ENCODE assay signal across 8 cellular contexts in the genomic region with DNA sequence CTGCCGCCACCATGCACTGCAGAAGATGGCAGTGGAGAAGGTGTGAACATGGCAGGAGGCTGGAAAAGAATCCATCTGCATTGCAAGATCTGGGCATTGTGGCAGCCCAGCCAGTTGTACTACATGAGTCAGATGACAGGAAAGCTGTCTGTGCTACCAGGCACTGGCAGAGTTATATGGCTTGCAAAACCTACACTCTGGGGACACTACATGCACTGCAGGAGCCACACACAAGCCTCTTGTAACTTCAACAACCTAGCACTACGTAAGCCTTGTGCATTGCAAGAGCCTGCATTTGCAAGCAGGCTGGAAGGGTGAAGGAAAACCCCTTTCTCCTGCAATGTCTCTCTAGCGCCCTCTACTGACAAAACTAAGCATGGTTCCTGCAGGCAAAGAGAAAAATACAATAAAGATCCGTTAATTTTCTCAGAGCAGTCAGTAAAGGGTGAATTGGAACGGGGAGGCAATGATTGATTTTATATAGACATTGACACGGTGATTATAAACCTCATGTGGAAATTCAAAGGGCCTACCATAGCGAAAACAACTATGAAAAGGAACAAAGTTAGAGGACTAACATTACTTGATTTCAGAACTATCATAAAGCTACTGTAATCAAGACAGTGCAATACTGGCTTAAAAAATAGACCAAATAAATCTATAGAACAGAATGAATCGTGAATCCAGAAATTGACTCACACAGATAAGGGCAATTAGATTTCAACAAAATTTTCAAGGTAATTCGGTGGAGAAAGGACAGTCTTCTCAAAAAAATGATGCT. TPM values are rescaled to one million over a fixed set of nuclear protein-coding genes. Genes with fewer than 3 reads are reported as not detected.
DNase-seq lines count a peak whose midpoint lies in the region; ATAC-seq, FAIRE-seq and TF ChIP-seq lines count a peak whose summit lies in the region.

No MANE protein-coding gene starts in this region.

- H4K20me1 ChIP-seq in H1 (replicated peaks in 1 of 2; ENCODE audit: control insufficient read depth in 1 of 2, insufficient read depth in 2 of 2, low read length in 2 of 2): no peaks in the 10 kb centered on the region

- H3K36me3 Mint-ChIP-seq in CD4-positive, CD25-positive, alpha-beta regulatory T cell: no peaks in the 10 kb centered on the region

- H3K4me1 Mint-ChIP-seq in CD4-positive, CD25-positive, alpha-beta regulatory T cell: peaks cover 0 to 12% (median 7%) of the 10 kb centered on the region in 4 donors

- peak; percentile 21 to 73 (median 49) for DNase-seq in CD4-positive, CD25-positive, alpha-beta regulatory T cell
- DNase-seq in NCI-H510A (lab: John Stamatoyannopoulos, UW) (peak; percentile 42), H1 (ENCODE audit: low read depth in 1 of 2, low spot score in 2 of 2) (peak; percentile 31 to 68), midbrain (lab: John Stamatoyannopoulos, UW) (peak; percentile 82), suprapubic skin (ENCODE audit: low spot score in 2 of 2) (peak in 1 of 2 donors; percentile 56)
- DNase-seq in activated CD4-positive, alpha-beta T cell treated with anti-CD3 and anti-CD28 coated beads, Interleukin-2, amount 50 U/mL, for 4 hours: peak; percentile 26 to 29

- no peak for TF ChIP-seq EP300 in H1 (IDR thresholded peaks at IDR 0.05; ENCODE audit: borderline replicate concordance in 1 of 2, low read depth in 2 of 2, low read length in 2 of 2)
- no peak for TF ChIP-seq EP300 in suprapubic skin (IDR thresholded peaks at IDR 0.05)

- H3K23me2 ChIP-seq in H1 (ENCODE audit: low read depth, low read length): no peaks in the 10 kb centered on the region

- no peak overlapping the region for H3K4me2 ChIP-seq in H1 (ENCODE audit: insufficient read depth in 1 of 2, low read depth in 2 of 2, low read length in 2 of 2)

- no peak overlapping the region for H4K5ac ChIP-seq in H1 (ENCODE audit: insufficient read length, low read depth, low read length)

- peak; percentile 81 for FAIRE-seq in H1 (lab: Jason Lieb, UNC)

- H3K9me3 ChIP-seq in CD4-positive, CD25-positive, alpha-beta regulatory T cell (ENCODE audit: control insufficient read depth in 2 of 2, low read length in 2 of 2): no peaks in the 10 kb centered on the region
- no peaks in the 10 kb centered on the region for H3K9me3 ChIP-seq in H1 (ENCODE audit: insufficient read depth in 2 of 2, low read depth in 1 of 2, low read length in 1 of 2)
- H3K9me3 ChIP-seq in suprapubic skin: no peaks in the 10 kb centered on the region

- no peaks in the 10 kb centered on the region for H3K79me1 ChIP-seq in H1 (ENCODE audit: low read depth, low read length)

- no peak overlapping the region for H2BK5ac ChIP-seq in H1 (ENCODE audit: low read depth, low read length)

- no peak overlapping the region for H3K23ac ChIP-seq in H1 (ENCODE audit: insufficient read length)

- peak overlapping the region; percentile 97 for H2AFZ ChIP-seq in H1 (ENCODE audit: low read length)

- no peak overlapping the region for H3K4ac ChIP-seq in H1 (replicated peaks; ENCODE audit: insufficient read length, low read depth, low read length)

- no peak overlapping the region for H2AK5ac ChIP-seq in H1 (ENCODE audit: low read depth, low read length)

- TF ChIP-seq CTCF in H1 (IDR thresholded peaks at IDR 0.05; ENCODE audit: control extremely low read depth in 1 of 3, insufficient read depth in 1 of 3, low read depth in 1 of 3, low read length in 3 of 3) (peak; percentile 24 to 92 (median 78)), suprapubic skin (IDR thresholded peaks at IDR 0.05) (peak; percentile 53 to 92)

- H3K9ac ChIP-seq in H1 (replicated peaks in 1 of 4; ENCODE audit: extremely low read depth in 1 of 4, low read depth in 3 of 4, low read length in 3 of 4): no peak overlapping the region

- no peak overlapping the region for H4K8ac ChIP-seq in H1 (ENCODE audit: extremely low read depth, insufficient read depth, low read length)

- TF ChIP-seq RAD21 in H1 (IDR thresholded peaks at IDR 0.05 in 1 of 2, conservative IDR thresholded peaks at IDR 0.05 in 1 of 2; ENCODE audit: low read depth in 2 of 2, low read length in 2 of 2): peak; percentile 87 to 89

- H2BK120ac ChIP-seq in H1 (replicated peaks; ENCODE audit: low read depth, low read length): no peak overlapping the region

- no peak overlapping the region for H4K91ac ChIP-seq in H1 (replicated peaks; ENCODE audit: insufficient read length, low read length)

- H3K9me3 Mint-ChIP-seq in CD4-positive, CD25-positive, alpha-beta regulatory T cell: peaks cover 0 to 1% (median 0%) of the 10 kb centered on the region in 7 donors

- no peak overlapping the region for H3K4me3 Mint-ChIP-seq in CD4-positive, CD25-positive, alpha-beta regulatory T cell

- H3K36me3 ChIP-seq in CD4-positive, CD25-positive, alpha-beta regulatory T cell (ENCODE audit: control insufficient read depth, insufficient read depth, low read length): no peaks in the 10 kb centered on the region
- H3K36me3 ChIP-seq in H1 (ENCODE audit: control insufficient read depth in 2 of 4, insufficient read depth in 4 of 4, low read length in 3 of 4) (no peaks in the 10 kb centered on the region), suprapubic skin (no peaks in the 10 kb centered on the region)

- H3K18ac ChIP-seq in H1 (ENCODE audit: extremely low read depth, low read length): no peak overlapping the region

- no peak overlapping the region for H3K27ac ChIP-seq in CD4-positive, CD25-positive, alpha-beta regulatory T cell (ENCODE audit: insufficient read depth, low read length, poor library complexity, severe bottlenecking)
- no peak overlapping the region for H3K27ac ChIP-seq in H1 (ENCODE audit: low read depth, low read length)
- H3K27ac ChIP-seq in suprapubic skin: no peak overlapping the region

- no peaks in the 10 kb centered on the region for H3K4me1 ChIP-seq in CD4-positive, CD25-positive, alpha-beta regulatory T cell (ENCODE audit: control insufficient read depth, insufficient read depth, low read length, poor library complexity, severe bottlenecking)
- peaks cover 0 to 4% (median 2%) of the 10 kb centered on the region in 4 experiments; a peak in 2 of 7 replicates for H3K4me1 ChIP-seq in H1 (replicated peaks in 1 of 4; ENCODE audit: control insufficient read depth in 3 of 4, insufficient read depth in 4 of 4, low read length in 3 of 4)
- peaks cover 5% of the 10 kb centered on the region for H3K4me1 ChIP-seq in suprapubic skin

- no peak overlapping the region for H3K56ac ChIP-seq in H1 (replicated peaks; ENCODE audit: insufficient read length, low read depth, low read length)

- peak; percentile 26 to 52 for ATAC-seq in CD4-positive, CD25-positive, alpha-beta regulatory T cell (ENCODE audit: low read depth in 2 of 2)
- ATAC-seq in GM19023 (IDR thresholded peaks at IDR 0.05; ENCODE audit: unreplicated experiment) (peak; percentile 85), HG03139 (IDR thresholded peaks at IDR 0.05; ENCODE audit: unreplicated experiment) (peak; percentile 81)

- no peaks in the 10 kb centered on the region for H3K79me2 ChIP-seq in H1 (ENCODE audit: control insufficient read depth in 1 of 2, insufficient read depth in 2 of 2, low read length in 2 of 2)

- H3K4me3 ChIP-seq in CD4-positive, CD25-positive, alpha-beta regulatory T cell (ENCODE audit: low read depth, low read length): no peak overlapping the region
- no peak overlapping the region for H3K4me3 ChIP-seq in H1 (ENCODE audit: extremely low read depth in 1 of 4, insufficient read depth in 2 of 4, low read depth in 3 of 4, low read length in 4 of 4)
- no peak overlapping the region for H3K4me3 ChIP-seq in suprapubic skin

- H3K14ac ChIP-seq in H1 (ENCODE audit: insufficient read length): no peak overlapping the region

- WGBS in H1 (ENCODE audit: extremely low coverage in 1 of 2, insufficient coverage in 1 of 2, insufficient read length in 1 of 2, insufficient replicate concordance in 2 of 2, low coverage in 1 of 2, low lambda C conversion rate in 2 of 2, missing lambda C conversion rate in 1 of 2), 2 experiments: 35% methylated on average over 9 of the region's 9 CpGs; no CpG with 5 or more reads in 1 of the 2 experiments
- WGBS in suprapubic skin: 24% methylated on average over 9 of the region's 9 CpGs

- H3K27me3 ChIP-seq in CD4-positive, CD25-positive, alpha-beta regulatory T cell (ENCODE audit: control insufficient read depth, insufficient read depth, low read length): peaks cover 14% of the 10 kb centered on the region
- H3K27me3 ChIP-seq in H1 (replicated peaks in 1 of 4; ENCODE audit: control insufficient read depth in 3 of 4, extremely low read depth in 1 of 4, insufficient read depth in 3 of 4, low read length in 3 of 4) (no peaks in the 10 kb centered on the region), suprapubic skin (no peaks in the 10 kb centered on the region)

- peak overlapping the region in 1 of 3 donors; percentile 10 for H3K27ac Mint-ChIP-seq in CD4-positive, CD25-positive, alpha-beta regulatory T cell

- no peak overlapping the region; the same call in 1 of the 2 replicates for H2BK12ac ChIP-seq in H1 (ENCODE audit: low read depth, low read length)

- TF ChIP-seq POLR2A in H1 (IDR thresholded peaks at IDR 0.05; ENCODE audit: control extremely low read depth in 1 of 2, low read depth in 2 of 2, low read length in 2 of 2) (no peak), suprapubic skin (IDR thresholded peaks at IDR 0.05) (no peak)

- no peak overlapping the region for H2BK15ac ChIP-seq in H1 (ENCODE audit: low read length)

- peaks cover 35% of the 10 kb centered on the region for H3K27me3 Mint-ChIP-seq in CD4-positive, CD25-positive, alpha-beta regulatory T cell

- H2BK20ac ChIP-seq in H1 (ENCODE audit: low read length): no peak overlapping the region

- CTCF ChIA-PET in H1 (lab: Charles Lee; ENCODE audit: partially characterized antibody): interaction anchor here (0.6 to 3.4 kb wide), 39 partner anchors 8 to 1706 kb away, joined by 3 to 26 read pairs (median 4); a partner anchor contains a TSS

- POLR2A ChIA-PET in H1 (lab: Charles Lee; ENCODE audit: partially characterized antibody): interaction anchor here (0.8 kb wide), 1 partner anchor 26 kb away, joined by 3 read pairs; a partner anchor contains a TSS

TF ChIP-seq in H1, 55 proteins besides CTCF, POLR2A, EP300 and RAD21 (continues in another document):
- TF ChIP-seq POLR2AphosphoS5 (IDR thresholded peaks at IDR 0.05; ENCODE audit: low read depth, low read length) (no peak), TEAD4 (IDR thresholded peaks at IDR 0.05; ENCODE audit: low read depth, low read length) (no peak)

RNA-seq across cellular contexts. Expression of a gene that starts 26.2 kb away (rescaled TPM):
- total RNA-seq in CD4-positive, CD25-positive, alpha-beta regulatory T cell: not detected
- polyA plus RNA-seq in CD4-positive, CD25-positive, alpha-beta regulatory T cell: not detected
- total RNA-seq in H1 (2021; fragmentation: NEBNext Ultra II Directional; extraction: Animal tissue kit (Norgen Biotek cat#: 25700)): 0.93 and 1.2 TPM in 2 replicates
- 0.38 and 1.5 TPM in 2 replicates for polyA plus RNA-seq in H1 (2011; rRNA removed)
- polyA plus RNA-seq in H1 (2011; cell fraction: cytosol; rRNA removed): 1.4 TPM
- 2.2 TPM for polyA plus RNA-seq in H1 (2011; cell fraction: nucleus; rRNA removed)
- polyA plus RNA-seq in H1 (2012, experiment 1 of 2): 0.71 to 1.3 TPM (median 0.90 TPM) in 4 replicates
- polyA plus RNA-seq in H1 (2012, experiment 2 of 2): 0.62 TPM
- 1.7 TPM for polyA plus RNA-seq in H1 (2013, experiment 1 of 2)
- polyA plus RNA-seq in H1 (2013, experiment 2 of 2): 2.0 TPM
- 0.57 and 4.3 TPM in 2 replicates for polyA minus RNA-seq in H1 (2011; rRNA and poly(A)+ RNA removed)
- not detected for polyA minus RNA-seq in H1 (2011; cell fraction: cytosol; rRNA and poly(A)+ RNA removed)
- polyA minus RNA-seq in H1 (2011; cell fraction: nucleus; rRNA and poly(A)+ RNA removed): 3.7 TPM
- total RNA-seq in suprapubic skin: 1 to 10 TPM in 2 of 4 donors, not detected in 2; 1.1 to 2.6 TPM
